ENCODE assay signal across 25 cellular contexts in genomic region chr1:92504751-92505692, GRCh38. TPM values are rescaled to one million over a fixed set of nuclear protein-coding genes. Genes with fewer than 3 reads are reported as not detected.
DNase-seq lines count a peak whose midpoint lies in the region; ATAC-seq and TF ChIP-seq lines count a peak whose summit lies in the region.
"Had no signal": no experiment of that assay in that cellular context is flagged by ENCODE, and none has a peak within 500 bp of the region (broad histone marks: within the 10 kb centered on the region; RNA-seq: fewer than 3 reads in every experiment).

No MANE protein-coding gene starts in this region.

- H3K27me3 Mint-ChIP-seq in activated CD4-positive, alpha-beta T cell treated with anti-CD3 and anti-CD28 coated beads, Interleukin-2, amount 10 ng/mL, durations not matched to agents 24 days and 14 days: no peaks in the 10 kb centered on the region
- no peaks in the 10 kb centered on the region for H3K27me3 Mint-ChIP-seq in activated naive CD8-positive, alpha-beta T cell treated with anti-CD3 and anti-CD28 coated beads, Interleukin-2, amount 50 U/mL, for 24 hours
- H3K27me3 Mint-ChIP-seq in stimulated activated naive B cell treated with anti-CD40 and anti-IgM and Interleukin-4, amounts not matched to agents 10 μg/mL and 1 μg/mL and 100 μg/mL, for 72 hours: no peaks in the 10 kb centered on the region
- H3K27me3 Mint-ChIP-seq: IgD-negative memory B cell had no signal

- no peak for DNase-seq in activated CD4-positive, alpha-beta T cell treated with anti-CD3 and anti-CD28 coated beads, Interleukin-2, amount 10 ng/mL, durations not matched to agents 24 days and 14 days
- no peak for DNase-seq in activated CD4-positive, alpha-beta T cell treated with anti-CD3 and anti-CD28 coated beads for 1 hour
- no peak for DNase-seq in activated naive CD8-positive, alpha-beta T cell treated with anti-CD3 and anti-CD28 coated beads, Interleukin-2, amount 50 U/mL, for 24 hours
- no peak for DNase-seq in stimulated activated naive B cell treated with anti-CD40 and anti-IgM and Interleukin-4, amounts not matched to agents 10 μg/mL and 1 μg/mL and 100 μg/mL, for 72 hours
- DNase-seq in ovary: no peak
- DNase-seq: H9; hypothalamus; midbrain; NCI-H1092 treated with DMSO at 0.1 percent for 48 hours; NCI-H2081 treated with DMSO at 0.1 percent for 48 hours; NCI-H510A; psoas muscle; SHP77; small intestine; stimulated activated CD4-positive, alpha-beta T cell treated with anti-CD3 and anti-CD28 coated beads, Interleukin-4, amount 100 ng/mL, for 24 hours; T-helper 1 cell; WERI-Rb-1 had no signal

- H3K27me3 ChIP-seq in ovary: no peaks in the 10 kb centered on the region
- H3K27me3 ChIP-seq: neural progenitor cell had no signal

- no peaks in the 10 kb centered on the region for H3K4me1 ChIP-seq in ovary (ENCODE audit: insufficient read depth)
- H3K4me1 ChIP-seq: A549, neural progenitor cell, psoas muscle had no signal

- no peaks in the 10 kb centered on the region for H3K9me3 ChIP-seq in ovary
- H3K9me3 ChIP-seq: A549, psoas muscle, thoracic aorta had no signal

- no peak overlapping the region for H3K4me3 Mint-ChIP-seq in activated CD4-positive, alpha-beta T cell treated with anti-CD3 and anti-CD28 coated beads, Interleukin-2, amount 10 ng/mL, durations not matched to agents 24 days and 14 days
- no peak overlapping the region for H3K4me3 Mint-ChIP-seq in activated naive CD8-positive, alpha-beta T cell treated with anti-CD3 and anti-CD28 coated beads, Interleukin-2, amount 50 U/mL, for 24 hours
- no peak overlapping the region for H3K4me3 Mint-ChIP-seq in stimulated activated naive B cell treated with anti-CD40 and anti-IgM and Interleukin-4, amounts not matched to agents 10 μg/mL and 1 μg/mL and 100 μg/mL, for 72 hours
- H3K4me3 Mint-ChIP-seq: CD14-positive monocyte, H9, IgD-negative memory B cell, neural progenitor cell had no signal

- H3K36me3 ChIP-seq in ovary: no peaks in the 10 kb centered on the region
- H3K36me3 ChIP-seq: neural progenitor cell, thoracic aorta, WERI-Rb-1 had no signal

- 73 to 81% (median 78%) methylated on average over 9 of the region's 9 CpGs for WGBS in ovary, 3 donors

- peak overlapping the region; percentile 77 for H3K27ac Mint-ChIP-seq in activated CD4-positive, alpha-beta T cell treated with anti-CD3 and anti-CD28 coated beads, Interleukin-2, amount 10 ng/mL, durations not matched to agents 24 days and 14 days
- H3K27ac Mint-ChIP-seq in activated naive CD8-positive, alpha-beta T cell treated with anti-CD3 and anti-CD28 coated beads, Interleukin-2, amount 50 U/mL, for 24 hours: peak overlapping the region; percentile 40
- H3K27ac Mint-ChIP-seq in stimulated activated naive B cell treated with anti-CD40 and anti-IgM and Interleukin-4, amounts not matched to agents 10 μg/mL and 1 μg/mL and 100 μg/mL, for 72 hours: peak overlapping the region; percentile 63
- H3K27ac Mint-ChIP-seq: neural progenitor cell had no signal

- H3K9me3 Mint-ChIP-seq in activated CD4-positive, alpha-beta T cell treated with anti-CD3 and anti-CD28 coated beads, Interleukin-2, amount 10 ng/mL, durations not matched to agents 24 days and 14 days: peaks cover 7% of the 10 kb centered on the region
- no peaks in the 10 kb centered on the region for H3K9me3 Mint-ChIP-seq in activated naive CD8-positive, alpha-beta T cell treated with anti-CD3 and anti-CD28 coated beads, Interleukin-2, amount 50 U/mL, for 24 hours
- peaks cover 0 to 2% of the 10 kb centered on the region in 2 donors for H3K9me3 Mint-ChIP-seq in stimulated activated naive B cell treated with anti-CD40 and anti-IgM and Interleukin-4, amounts not matched to agents 10 μg/mL and 1 μg/mL and 100 μg/mL, for 72 hours
- H3K9me3 Mint-ChIP-seq: CD14-positive monocyte, H9, IgD-negative memory B cell, neural progenitor cell had no signal

- H3K36me3 Mint-ChIP-seq in activated CD4-positive, alpha-beta T cell treated with anti-CD3 and anti-CD28 coated beads, Interleukin-2, amount 10 ng/mL, durations not matched to agents 24 days and 14 days (ENCODE audit: low read depth): peaks cover 12% of the 10 kb centered on the region
- peaks cover 17% of the 10 kb centered on the region for H3K36me3 Mint-ChIP-seq in activated naive CD8-positive, alpha-beta T cell treated with anti-CD3 and anti-CD28 coated beads, Interleukin-2, amount 50 U/mL, for 24 hours (ENCODE audit: low read depth)
- H3K36me3 Mint-ChIP-seq in stimulated activated naive B cell treated with anti-CD40 and anti-IgM and Interleukin-4, amounts not matched to agents 10 μg/mL and 1 μg/mL and 100 μg/mL, for 72 hours: peaks cover 0 to 4% of the 10 kb centered on the region in 2 donors
- H3K36me3 Mint-ChIP-seq: neural progenitor cell had no signal

- H3K27ac ChIP-seq in ovary: no peak overlapping the region
- H3K27ac ChIP-seq: A549, neural progenitor cell, psoas muscle, thoracic aorta, WERI-Rb-1 had no signal

- ATAC-seq in HG03460 (IDR thresholded peaks at IDR 0.05; ENCODE audit: unreplicated experiment) (peak; percentile 6), HG02759 (IDR thresholded peaks at IDR 0.05; ENCODE audit: unreplicated experiment) (no peak), GM19328 (IDR thresholded peaks at IDR 0.05; ENCODE audit: unreplicated experiment) (no peak)
- ATAC-seq in activated naive CD8-positive, alpha-beta T cell treated with anti-CD3 and anti-CD28 coated beads, Interleukin-2, amount 50 U/mL, for 24 hours: no peak
- peak; percentile 31 to 38 for ATAC-seq in stimulated activated naive B cell treated with anti-CD40 and anti-IgM and Interleukin-4, amounts not matched to agents 10 μg/mL and 1 μg/mL and 100 μg/mL, for 72 hours (replicated peaks)
- ATAC-seq: psoas muscle had no signal

- peaks cover 36% of the 10 kb centered on the region for H3K4me1 Mint-ChIP-seq in activated CD4-positive, alpha-beta T cell treated with anti-CD3 and anti-CD28 coated beads, Interleukin-2, amount 10 ng/mL, durations not matched to agents 24 days and 14 days
- H3K4me1 Mint-ChIP-seq in activated naive CD8-positive, alpha-beta T cell treated with anti-CD3 and anti-CD28 coated beads, Interleukin-2, amount 50 U/mL, for 24 hours: peaks cover 51% of the 10 kb centered on the region
- H3K4me1 Mint-ChIP-seq in stimulated activated naive B cell treated with anti-CD40 and anti-IgM and Interleukin-4, amounts not matched to agents 10 μg/mL and 1 μg/mL and 100 μg/mL, for 72 hours: peaks cover 23 to 46% of the 10 kb centered on the region in 2 donors
- H3K4me1 Mint-ChIP-seq: H9, neural progenitor cell had no signal

- H3K4me3 ChIP-seq in ovary: no peak overlapping the region
- H3K4me3 ChIP-seq: A549, neural progenitor cell, psoas muscle, thoracic aorta had no signal

- TF ChIP-seq EP300 in ovary (IDR thresholded peaks at IDR 0.05): no peak

- no peak for TF ChIP-seq CTCF in ovary (IDR thresholded peaks at IDR 0.05)

- TF ChIP-seq POLR2A in ovary (IDR thresholded peaks at IDR 0.05): no peak

- intact Hi-C loops in activated CD4-positive, alpha-beta T cell treated with anti-CD3 and anti-CD28 coated beads, Interleukin-2, amount 10 ng/mL, durations not matched to agents 24 days and 14 days (cut with micrococcal nuclease): loop anchor here (2.0 kb wide), 1 partner anchor 28 kb away; no protein-coding TSS in a partner anchor
- intact Hi-C loops in ovary (cut with DNase I): no loop called here

RNA-seq across cellular contexts. Expression of gene GFI1, which starts 18.3 kb away (rescaled TPM):
- total RNA-seq in activated CD4-positive, alpha-beta T cell treated with anti-CD3 and anti-CD28 coated beads, Interleukin-2, amount 10 ng/mL, durations not matched to agents 24 days and 14 days: 85.1 and 87.1 TPM in 2 replicates
- total RNA-seq in ovary: under 1 TPM in 6 of 7 donors, not detected in 1; 0.12 to 0.67 (median 0.33) TPM
- under 1 TPM; 0.16 to 0.92 TPM for polyA plus RNA-seq in ovary
- polyA plus RNA-seq: CD14-positive monocyte had no signal

Comparison
In these comparisons a context has a peak if more than half of its experiments do, and no peak if none do; other contexts are left out.
1. ATAC-seq: peak in HG03460 (single experiment) and stimulated activated naive B cell treated with anti-CD40 and anti-IgM and Interleukin-4, amounts not matched to agents 10 μg/mL and 1 μg/mL and 100 μg/mL, for 72 hours (2 of 2); none in activated naive CD8-positive, alpha-beta T cell treated with anti-CD3 and anti-CD28 coated beads, Interleukin-2, amount 50 U/mL, for 24 hours (single experiment), HG02759 (single experiment) and GM19328 (single experiment).
2. RNA of gene GFI1, which starts 18.3 kb away (total RNA-seq): 85.1 to 87.1 TPM in activated CD4-positive, alpha-beta T cell treated with anti-CD3 and anti-CD28 coated beads, Interleukin-2, amount 10 ng/mL, durations not matched to agents 24 days and 14 days; 0.12 to 0.67 TPM in ovary; every median in the first group is over 10 times any median in the second.
3. Peak in every context shown above with its lines, with median percentiles within 50 percentile points of each other: H3K27ac Mint-ChIP-seq.